ENCODE assay signal across 8 cellular contexts in genomic region chr2:207258191-207258991, GRCh38.
DNase-seq lines count a peak whose midpoint lies in the region; ATAC-seq lines count a peak whose summit lies in the region.

No MANE protein-coding gene starts in this region.

- peak overlapping the region; percentile 7 for H3K4ac ChIP-seq in mesendoderm (ENCODE audit: low read depth, low read length)

- H3K4me3 ChIP-seq in mesendoderm (ENCODE audit: low read length), result no peak overlapping the region

- ATAC-seq in left lobe of liver (no peak), HG02623 (IDR thresholded peaks at IDR 0.05; ENCODE audit: unreplicated experiment) (no peak)

- H3K79me2 ChIP-seq in mesendoderm (ENCODE audit: control insufficient read depth, insufficient read depth, low read length), result no peaks in the 10 kb centered on the region

- peak overlapping the region; percentile 38 for H3K56ac ChIP-seq in mesendoderm (ENCODE audit: low read length)

- no peak overlapping the region for H2BK5ac ChIP-seq in mesendoderm (ENCODE audit: low read length)

- H2BK120ac ChIP-seq in mesendoderm (ENCODE audit: low read depth, low read length), result no peak overlapping the region

- H3K23ac ChIP-seq in mesendoderm (ENCODE audit: low read length), result no peak overlapping the region

- H3K9ac ChIP-seq in mesendoderm (ENCODE audit: low read length), result no peak overlapping the region

- peaks cover 9% of the 10 kb centered on the region for H3K4me1 ChIP-seq in mesendoderm (ENCODE audit: control insufficient read depth, low read depth, low read length)

- H3K27me3 ChIP-seq in mesendoderm (ENCODE audit: insufficient read depth, low read length, poor library complexity), result no peaks in the 10 kb centered on the region

- no peaks in the 10 kb centered on the region for H3K36me3 ChIP-seq in mesendoderm (ENCODE audit: control insufficient read depth, insufficient read depth, low read length)

- no peak overlapping the region for H2AK5ac ChIP-seq in mesendoderm (ENCODE audit: low read length)

- no peak overlapping the region for H3K27ac ChIP-seq in mesendoderm (ENCODE audit: low read depth, low read length)

- peak overlapping the region; percentile 44 for H3K18ac ChIP-seq in mesendoderm (ENCODE audit: low read length)

- no peak overlapping the region for H4K5ac ChIP-seq in mesendoderm (ENCODE audit: low read length)

- no CpG with 5 or more reads among the region's 8 CpGs for WGBS in mesendoderm (ENCODE audit: extremely low coverage, insufficient coverage, low lambda C conversion rate)

- H3K4me2 ChIP-seq in mesendoderm (ENCODE audit: low read length), result no peak overlapping the region

- H2BK15ac ChIP-seq in mesendoderm (replicated peaks; ENCODE audit: low read depth), result no peak overlapping the region

- no peaks in the 10 kb centered on the region for H3K79me1 ChIP-seq in mesendoderm (ENCODE audit: low read length)

- DNase-seq in Daoy (ENCODE audit: low read depth) (peak; percentile 91), NCI-H2107 treated with DMSO at 0.1 percent for 48 hours (lab: John Stamatoyannopoulos, UW; ENCODE audit: unreplicated experiment) (peak; percentile 34), cerebellar cortex (ENCODE audit: low spot score) (peak; percentile 50), mesendoderm (peak; percentile 75), left lobe of liver (ENCODE audit: low spot score) (no peak), 8988T (no peak)
- DNase-seq in activated CD4-positive, alpha-beta T cell treated with anti-CD3 and anti-CD28 coated beads, Interleukin-2, amount 50 U/mL, for 1 hour, result no peak

- no peak overlapping the region for H4K8ac ChIP-seq in mesendoderm (ENCODE audit: low read depth, low read length)

Comparison
In these comparisons a context has a peak if more than half of its experiments do, and no peak if none do; other contexts are left out.
1. DNase-seq: peak in Daoy (single experiment), NCI-H2107 treated with DMSO at 0.1 percent for 48 hours (single experiment), cerebellar cortex (single experiment) and mesendoderm (single experiment); none in activated CD4-positive, alpha-beta T cell treated with anti-CD3 and anti-CD28 coated beads, Interleukin-2, amount 50 U/mL, for 1 hour (single experiment), left lobe of liver (single experiment) and 8988T (single experiment).